Comparison of ENCODE assay signal across 26 cellular contexts in the genomic region with DNA sequence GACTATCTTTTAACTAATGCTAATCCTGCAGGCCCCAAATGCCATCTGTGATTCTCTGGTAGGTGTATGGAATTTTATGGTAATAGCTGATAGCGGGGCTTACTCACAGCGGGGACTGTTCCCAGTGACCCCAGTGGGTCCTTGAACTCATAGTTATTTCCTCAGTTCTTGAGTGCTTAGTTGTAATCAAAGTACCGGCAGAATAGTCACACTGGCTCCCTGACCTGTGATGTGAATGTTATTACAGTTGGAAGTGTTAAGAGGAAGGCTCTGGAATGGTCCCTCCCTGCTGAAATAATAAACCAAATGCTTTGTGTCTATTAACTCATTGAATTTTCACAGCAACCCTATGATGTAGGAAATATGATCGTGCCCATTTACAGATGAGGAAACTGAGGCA.
"Had no signal": no experiment of that assay in that cellular context is flagged by ENCODE, and none has a peak within 500 bp of the region (broad histone marks: within the 10 kb centered on the region; RNA-seq: fewer than 3 reads in every experiment).

No MANE protein-coding gene starts in this region.

- H3K27ac ChIP-seq: colonic mucosa, coronary artery, dorsolateral prefrontal cortex, epithelial cell of prostate, esophagus muscularis mucosa, esophagus squamous epithelium, foreskin keratinocyte, gastrocnemius medialis, gastroesophageal sphincter, heart left ventricle, heart right ventricle had no signal

- DNase-seq: colonic mucosa; cortex of kidney; dorsolateral prefrontal cortex; effector CD4-positive, alpha-beta T cell; effector CD8-positive, alpha-beta T cell; effector memory CD4-positive, alpha-beta T cell; effector memory CD8-positive, alpha-beta T cell; endodermal cell; erythroblast; esophagus squamous epithelium; foreskin fibroblast; foreskin keratinocyte; foreskin melanocyte; gastrocnemius medialis; glutamatergic neuron; head of caudate nucleus; heart left ventricle; heart right ventricle had no signal

- H3K36me3 ChIP-seq: colonic mucosa, esophagus muscularis mucosa, esophagus squamous epithelium, gastrocnemius medialis, gastroesophageal sphincter, heart left ventricle, heart right ventricle had no signal

- H3K27me3 ChIP-seq: colonic mucosa, dorsolateral prefrontal cortex, esophagus muscularis mucosa, esophagus squamous epithelium, foreskin keratinocyte, gastrocnemius medialis, gastroesophageal sphincter, heart left ventricle, heart right ventricle had no signal

- ATAC-seq: esophagus mucosa, foreskin keratinocyte, gastrocnemius medialis, gastroesophageal sphincter, heart left ventricle, heart right ventricle had no signal

- H3K9me3 ChIP-seq: colonic mucosa, esophagus muscularis mucosa, esophagus squamous epithelium, gastrocnemius medialis, gastroesophageal sphincter, heart left ventricle, heart right ventricle had no signal

- FAIRE-seq: colon, endometrium, frontal cortex had no signal

- H3K4me3 ChIP-seq: colonic mucosa, coronary artery, dorsolateral prefrontal cortex, esophagus muscularis mucosa, esophagus squamous epithelium, gastrocnemius medialis, gastroesophageal sphincter, heart left ventricle, heart right ventricle had no signal

- H3K4me1 ChIP-seq: colonic mucosa, esophagus muscularis mucosa, esophagus squamous epithelium, foreskin keratinocyte, gastrocnemius medialis, gastroesophageal sphincter, heart left ventricle, heart right ventricle had no signal
